ENCODE assay signal across 24 cellular contexts in the genomic region with DNA sequence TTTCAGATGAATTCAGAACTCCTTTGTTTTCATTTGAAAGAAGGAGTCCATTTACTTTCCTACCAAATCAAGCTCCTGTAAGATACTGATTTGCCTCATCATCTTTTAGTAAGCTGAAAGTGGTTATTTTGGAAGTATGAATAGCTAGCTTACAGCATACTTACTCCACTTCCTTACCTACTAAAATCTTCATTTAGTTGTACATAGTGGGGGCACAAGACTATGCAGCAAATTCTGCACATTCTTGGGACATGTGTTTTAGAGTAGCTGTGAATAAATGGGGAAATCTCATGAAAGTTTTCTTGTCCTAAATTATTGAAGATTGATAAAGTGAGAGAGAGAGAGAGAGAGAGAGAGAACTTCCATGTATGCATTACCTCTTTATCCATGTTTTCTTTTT.
"Had no signal": no experiment of that assay in that cellular context is flagged by ENCODE, and none has a peak within 500 bp of the region (broad histone marks: within the 10 kb centered on the region; RNA-seq: fewer than 3 reads in every experiment).

No MANE protein-coding gene starts in this region.

- H2AFZ ChIP-seq: parathyroid adenoma had no signal

- H3K79me2 ChIP-seq: parathyroid adenoma had no signal

- H3K36me3 Mint-ChIP-seq: memory B cell; natural killer cell; stimulated activated memory B cell treated with anti-CD40 and anti-IgM and Interleukin-4, amounts not matched to agents 10 μg/mL and 1 μg/mL and 100 μg/mL, for 72 hours; type B pancreatic cell had no signal

- H3K9ac ChIP-seq: parathyroid adenoma had no signal

- ATAC-seq: gastrocnemius medialis; heart right ventricle; natural killer cell; right lobe of liver; stimulated activated memory B cell treated with anti-CD40 and anti-IgM and Interleukin-4, amounts not matched to agents 10 μg/mL and 1 μg/mL and 100 μg/mL, for 72 hours; stimulated activated naive CD8-positive, alpha-beta T cell treated with anti-CD3 and anti-CD28 coated beads, Interleukin-15, Interleukin-2, amounts not matched to agents 100 U/mL and 50 U/mL, for 24 hours had no signal

- H3K27me3 ChIP-seq: dorsolateral prefrontal cortex, gastrocnemius medialis, heart right ventricle, neutrophil, right lobe of liver, testis, tibial artery had no signal

- H3K4me1 ChIP-seq: gastrocnemius medialis, heart right ventricle, parathyroid adenoma, right lobe of liver, testis had no signal

- H3K4me3 ChIP-seq: dorsolateral prefrontal cortex, gastrocnemius medialis, heart right ventricle, lung, right lobe of liver, testis, tibial artery had no signal

- DNase-seq: cerebellar nuclear complex; dorsolateral prefrontal cortex; effector CD4-positive, alpha-beta T cell; foreskin fibroblast; gastrocnemius medialis; glutamatergic neuron; heart right ventricle; hippocampal formation; islet precursor cell; kidney glomerular epithelial cell; natural killer cell; right lobe of liver; stimulated activated CD4-positive, alpha-beta T cell treated with anti-CD3 and anti-CD28 coated beads, Interleukin-4, amount 100 ng/mL, for 4 hours; stimulated activated naive CD8-positive, alpha-beta T cell treated with anti-CD3 and anti-CD28 coated beads, Interleukin-15, Interleukin-2, amounts not matched to agents 100 U/mL and 50 U/mL, for 24 hours; substantia nigra; testis; tibial artery had no signal

- H3K4me1 Mint-ChIP-seq: memory B cell; natural killer cell; stimulated activated memory B cell treated with anti-CD40 and anti-IgM and Interleukin-4, amounts not matched to agents 10 μg/mL and 1 μg/mL and 100 μg/mL, for 72 hours had no signal

- H3K9me3 Mint-ChIP-seq: memory B cell; stimulated activated memory B cell treated with anti-CD40 and anti-IgM and Interleukin-4, amounts not matched to agents 10 μg/mL and 1 μg/mL and 100 μg/mL, for 72 hours; type B pancreatic cell had no signal

- H3K27ac ChIP-seq: dorsolateral prefrontal cortex, gastrocnemius medialis, heart right ventricle, neutrophil, parathyroid adenoma, right lobe of liver, testis, tibial artery had no signal

- H3K27ac Mint-ChIP-seq: memory B cell; natural killer cell; progenitor cell of endocrine pancreas; stimulated activated memory B cell treated with anti-CD40 and anti-IgM and Interleukin-4, amounts not matched to agents 10 μg/mL and 1 μg/mL and 100 μg/mL, for 72 hours; type B pancreatic cell had no signal

- H3K36me3 ChIP-seq: gastrocnemius medialis, heart right ventricle, neutrophil, right lobe of liver, tibial artery had no signal

- H3K9me3 ChIP-seq: gastrocnemius medialis, neutrophil, right lobe of liver, testis, tibial artery had no signal

- H3K4me3 Mint-ChIP-seq: memory B cell; natural killer cell; stimulated activated memory B cell treated with anti-CD40 and anti-IgM and Interleukin-4, amounts not matched to agents 10 μg/mL and 1 μg/mL and 100 μg/mL, for 72 hours; type B pancreatic cell had no signal

- H3K27me3 Mint-ChIP-seq: memory B cell, progenitor cell of endocrine pancreas had no signal
